ENCODE assay signal across 23 cellular contexts in genomic region chr9:31359071-31359470, GRCh38.
"Had no signal": no experiment of that assay in that cellular context is flagged by ENCODE, and none has a peak within 500 bp of the region (broad histone marks: within the 10 kb centered on the region; RNA-seq: fewer than 3 reads in every experiment).

No MANE protein-coding gene starts in this region.

- H3K27ac ChIP-seq: colonic mucosa, dorsolateral prefrontal cortex, esophagus muscularis mucosa, gastrocnemius medialis, heart right ventricle, left lung, lower lobe of right lung had no signal

- DNase-seq: colonic mucosa; cortex of kidney; dorsolateral prefrontal cortex; effector CD4-positive, alpha-beta T cell; effector memory CD4-positive, alpha-beta T cell; foreskin fibroblast; foreskin melanocyte; gastrocnemius medialis; glutamatergic neuron; head of caudate nucleus; heart right ventricle; hippocampal formation; left cardiac atrium; left lung; left ventricle myocardium superior; lower lobe of right lung; mammary epithelial cell; mesendoderm; midbrain; naive thymus-derived CD4-positive, alpha-beta T cell had no signal

- H3K4me1 ChIP-seq: colonic mucosa, esophagus muscularis mucosa, gastrocnemius medialis, heart right ventricle, left lung, lower lobe of right lung had no signal

- ATAC-seq: gastrocnemius medialis; heart right ventricle; left cardiac atrium; left lung; left ventricle myocardium superior; lower lobe of right lung; naive thymus-derived CD4-positive, alpha-beta T cell had no signal

- H3K9me3 ChIP-seq: colonic mucosa, esophagus muscularis mucosa, gastrocnemius medialis, heart right ventricle, left lung, lower lobe of right lung had no signal

- H3K4me3 ChIP-seq: colonic mucosa, dorsolateral prefrontal cortex, esophagus muscularis mucosa, gastrocnemius medialis, heart right ventricle, left lung, lower lobe of right lung had no signal

- H3K36me3 ChIP-seq: colonic mucosa, esophagus muscularis mucosa, gastrocnemius medialis, heart right ventricle, left lung, lower lobe of right lung had no signal

- H3K27me3 ChIP-seq: colonic mucosa, dorsolateral prefrontal cortex, esophagus muscularis mucosa, gastrocnemius medialis, heart right ventricle, left lung had no signal

- FAIRE-seq: islet of Langerhans, keratinocyte had no signal
